ENCODE assay signal across 8 cellular contexts in the genomic region with DNA sequence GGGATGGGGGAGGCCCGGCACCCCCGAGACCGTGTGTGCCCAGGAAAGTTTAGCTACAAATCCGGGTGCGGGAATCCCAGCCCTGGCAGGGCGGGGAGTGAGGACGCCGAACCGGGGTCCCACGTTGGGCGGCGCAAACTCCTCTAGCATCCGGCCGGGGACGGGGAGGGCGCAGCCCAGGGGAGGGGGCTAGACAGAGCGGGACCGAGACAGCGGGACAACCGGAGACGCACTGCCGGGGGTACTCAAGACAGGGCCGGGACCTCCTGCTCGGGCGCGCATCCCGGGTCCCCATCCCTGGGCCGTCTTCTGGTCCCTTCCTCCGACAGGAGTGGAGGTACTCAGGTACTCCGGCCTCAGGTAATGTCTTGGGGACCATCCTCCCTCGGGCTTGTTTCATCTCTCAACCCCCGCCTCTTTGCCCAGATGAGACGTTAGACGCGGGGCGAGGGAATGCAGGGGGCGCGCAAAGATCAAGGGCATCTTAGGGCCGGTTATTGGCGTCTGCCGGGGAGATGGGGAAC. TPM values are rescaled to one million over a fixed set of nuclear protein-coding genes. Genes with fewer than 3 reads are reported as not detected.
DNase-seq lines count a peak whose midpoint lies in the region; ATAC-seq and TF ChIP-seq lines count a peak whose summit lies in the region.

No MANE protein-coding gene starts in this region.

- POLR2A ChIA-PET in activated CD4-positive, alpha-beta memory T cell treated with anti-CD3 and anti-CD28 coated beads for 36 hours (lab: Charles Lee), result no interaction called here

- peak overlapping the region; percentile 69 to 72 for H3K4me3 ChIP-seq in right atrium auricular region

- peaks cover 32% of the 10 kb centered on the region for H3K27me3 Mint-ChIP-seq in T-helper 1 cell treated with Interleukin-12 subunit alpha and Interleukin-12 subunit beta and Interleukin-4 antibody, amounts not matched to agents 30 μg/mL and 1 μg/mL, for 36 hours (ENCODE audit: low read depth)
- H3K27me3 Mint-ChIP-seq in activated CD4-positive, alpha-beta memory T cell treated with anti-CD3 and anti-CD28 coated beads for 36 hours, result peaks cover 11% of the 10 kb centered on the region

- H3K27me3 ChIP-seq in right atrium auricular region, result no peaks in the 10 kb centered on the region

- DNase-seq in T-helper 1 cell (no peak), right atrium auricular region (ENCODE audit: low spot score) (no peak), NCI-H146 treated with DMSO at 0.1 percent for 48 hours (lab: John Stamatoyannopoulos, UW; ENCODE audit: unreplicated experiment) (no peak), GOT3 (lab: John Stamatoyannopoulos, UW) (no peak), HT-29 (ENCODE audit: low spot score) (no peak)
- peak; percentile 12 for DNase-seq in activated CD4-positive, alpha-beta memory T cell treated with anti-CD3 and anti-CD28 coated beads for 36 hours
- no peak for DNase-seq in stimulated activated effector memory CD8-positive, alpha-beta T cell treated with anti-CD3 and anti-CD28 coated beads, Interleukin-12 subunit alpha, Interleukin-12 subunit beta, amount 100 ng/mL, for 72 hours (ENCODE audit: low spot score in 2 of 2)

- no peaks in the 10 kb centered on the region for H3K36me3 ChIP-seq in right atrium auricular region

- intact Hi-C loops in activated CD4-positive, alpha-beta memory T cell treated with anti-CD3 and anti-CD28 coated beads for 36 hours (cut with micrococcal nuclease), result no loop called here

- H3K27ac ChIP-seq in right atrium auricular region, result peak overlapping the region; percentile 79 to 87

- peaks cover 4% of the 10 kb centered on the region for H3K4me1 Mint-ChIP-seq in T-helper 1 cell treated with Interleukin-12 subunit alpha and Interleukin-12 subunit beta and Interleukin-4 antibody, amounts not matched to agents 30 μg/mL and 1 μg/mL, for 36 hours (ENCODE audit: low read depth)
- H3K4me1 Mint-ChIP-seq in activated CD4-positive, alpha-beta memory T cell treated with anti-CD3 and anti-CD28 coated beads for 36 hours (ENCODE audit: low read depth), result peaks cover 10% of the 10 kb centered on the region
- H3K4me1 Mint-ChIP-seq in stimulated activated effector memory CD8-positive, alpha-beta T cell treated with anti-CD3 and anti-CD28 coated beads, Interleukin-12 subunit alpha, Interleukin-12 subunit beta, amount 100 ng/mL, for 72 hours, result peaks cover 8% of the 10 kb centered on the region

- no peak overlapping the region for H3K27ac Mint-ChIP-seq in T-helper 1 cell treated with Interleukin-12 subunit alpha and Interleukin-12 subunit beta and Interleukin-4 antibody, amounts not matched to agents 30 μg/mL and 1 μg/mL, for 36 hours
- no peak overlapping the region for H3K27ac Mint-ChIP-seq in activated CD4-positive, alpha-beta memory T cell treated with anti-CD3 and anti-CD28 coated beads for 36 hours
- H3K27ac Mint-ChIP-seq in stimulated activated effector memory CD8-positive, alpha-beta T cell treated with anti-CD3 and anti-CD28 coated beads, Interleukin-12 subunit alpha, Interleukin-12 subunit beta, amount 100 ng/mL, for 72 hours, result no peak overlapping the region

- no peaks in the 10 kb centered on the region for H3K9me3 Mint-ChIP-seq in T-helper 1 cell treated with Interleukin-12 subunit alpha and Interleukin-12 subunit beta and Interleukin-4 antibody, amounts not matched to agents 30 μg/mL and 1 μg/mL, for 36 hours
- no peaks in the 10 kb centered on the region for H3K9me3 Mint-ChIP-seq in activated CD4-positive, alpha-beta memory T cell treated with anti-CD3 and anti-CD28 coated beads for 36 hours
- H3K9me3 Mint-ChIP-seq in stimulated activated effector memory CD8-positive, alpha-beta T cell treated with anti-CD3 and anti-CD28 coated beads, Interleukin-12 subunit alpha, Interleukin-12 subunit beta, amount 100 ng/mL, for 72 hours, result no peaks in the 10 kb centered on the region

- H3K9me3 ChIP-seq in right atrium auricular region, result no peaks in the 10 kb centered on the region

- ATAC-seq in stimulated activated effector memory CD8-positive, alpha-beta T cell treated with anti-CD3 and anti-CD28 coated beads, Interleukin-12 subunit alpha, Interleukin-12 subunit beta, amount 100 ng/mL, for 72 hours, result no peak

- H3K36me3 Mint-ChIP-seq in T-helper 1 cell treated with Interleukin-12 subunit alpha and Interleukin-12 subunit beta and Interleukin-4 antibody, amounts not matched to agents 30 μg/mL and 1 μg/mL, for 36 hours (ENCODE audit: low read depth), result no peaks in the 10 kb centered on the region
- no peaks in the 10 kb centered on the region for H3K36me3 Mint-ChIP-seq in activated CD4-positive, alpha-beta memory T cell treated with anti-CD3 and anti-CD28 coated beads for 36 hours
- no peaks in the 10 kb centered on the region for H3K36me3 Mint-ChIP-seq in stimulated activated effector memory CD8-positive, alpha-beta T cell treated with anti-CD3 and anti-CD28 coated beads, Interleukin-12 subunit alpha, Interleukin-12 subunit beta, amount 100 ng/mL, for 72 hours

- TF ChIP-seq CTCF in right atrium auricular region (IDR thresholded peaks at IDR 0.05), result no peak

- peaks cover 0 to 69% of the 10 kb centered on the region in 2 donors for H3K4me1 ChIP-seq in right atrium auricular region

- CTCF ChIA-PET in activated CD4-positive, alpha-beta memory T cell treated with anti-CD3 and anti-CD28 coated beads for 36 hours (lab: Charles Lee), result interaction anchor here (0.7 to 1.6 kb wide), 6 partner anchors 11 to 486 kb away, joined by 3 to 12 read pairs (median 4); a partner anchor contains a TSS

- H3K4me3 Mint-ChIP-seq in T-helper 1 cell treated with Interleukin-12 subunit alpha and Interleukin-12 subunit beta and Interleukin-4 antibody, amounts not matched to agents 30 μg/mL and 1 μg/mL, for 36 hours, result peak overlapping the region; percentile 19
- H3K4me3 Mint-ChIP-seq in activated CD4-positive, alpha-beta memory T cell treated with anti-CD3 and anti-CD28 coated beads for 36 hours, result peak overlapping the region; percentile 7
- H3K4me3 Mint-ChIP-seq in stimulated activated effector memory CD8-positive, alpha-beta T cell treated with anti-CD3 and anti-CD28 coated beads, Interleukin-12 subunit alpha, Interleukin-12 subunit beta, amount 100 ng/mL, for 72 hours, result peak overlapping the region; percentile 42

RNA-seq across cellular contexts. Expression of a gene that starts 0.6 kb away (rescaled TPM):
- not detected for total RNA-seq in activated CD4-positive, alpha-beta memory T cell treated with anti-CD3 and anti-CD28 coated beads for 36 hours
- total RNA-seq in right atrium auricular region, result 10 to 100 TPM; 79.5 to 86.4 TPM
- total RNA-seq in HT-29 (2014; rRNA removed; shearing (Covaris generic)), result not detected in 2 replicates

Comparison
In these comparisons a context has a peak if more than half of its experiments do, and no peak if none do; other contexts are left out.
1. RNA of a gene that starts 0.6 kb away (total RNA-seq): 79.5 to 86.4 TPM in right atrium auricular region; not detected in activated CD4-positive, alpha-beta memory T cell treated with anti-CD3 and anti-CD28 coated beads for 36 hours and not detected in HT-29; every median in the first group is over 10 times any median in the second.
2. Peak in every context shown above with its lines, with median percentiles within 50 percentile points of each other: H3K4me3 Mint-ChIP-seq.